14 cellular contexts compared by ENCODE assay signal in genomic region chr9:94553029-94553938, GRCh38. TPM values are rescaled to one million over a fixed set of nuclear protein-coding genes. Genes with fewer than 3 reads are reported as not detected.
DNase-seq lines count a peak whose midpoint lies in the region; ATAC-seq and TF ChIP-seq lines count a peak whose summit lies in the region.
"Had no signal": no experiment of that assay in that cellular context is flagged by ENCODE, and none has a peak within 500 bp of the region (broad histone marks: within the 10 kb centered on the region; RNA-seq: fewer than 3 reads in every experiment).

No MANE protein-coding gene starts in this region.

- TF ChIP-seq POLR2A in NB4 (IDR thresholded peaks at IDR 0.05; ENCODE audit: extremely low read depth, insufficient read length), result no peak

- ATAC-seq in GM21381 (IDR thresholded peaks at IDR 0.05; ENCODE audit: unreplicated experiment) (no peak), GM18867 (IDR thresholded peaks at IDR 0.05; ENCODE audit: unreplicated experiment) (no peak)

- H3K27me3 Mint-ChIP-seq in neural crest cell (ENCODE audit: low read depth), result peaks cover 5% of the 10 kb centered on the region

- H3K9ac ChIP-seq in ES-I3 (ENCODE audit: low read depth, low read length) (peak overlapping the region; percentile 86), colonic mucosa (ENCODE audit: low read depth in 2 of 2, low read length in 2 of 2) (peak overlapping the region in 1 of 2 donors; percentile 87)

- DNase-seq in NB4 (ENCODE audit: low read depth), result peak; percentile 34
- peak; percentile 73 for DNase-seq in colonic mucosa
- no peak for DNase-seq in neural crest cell (ENCODE audit: low read depth, low spot score)
- DNase-seq in NOMO-1 treated with dmso at 0.1 percent for 144 hours (lab: John Stamatoyannopoulos, UW; ENCODE audit: unreplicated experiment), result no peak
- no peak for DNase-seq in stimulated activated naive CD4-positive, alpha-beta T cell treated with Interleukin-2 at 50 U/mL for 16 hours (lab: John Stamatoyannopoulos, UW)
- DNase-seq: amygdala, DMS 273 treated with DMSO at 0.1 percent for 48 hours, NCI-H524 treated with DMSO at 0.1 percent for 48 hours, T-helper 17 cell had no signal

- H3K36me3 Mint-ChIP-seq in neural crest cell (ENCODE audit: low read depth), result peaks cover 7% of the 10 kb centered on the region
- H3K36me3 Mint-ChIP-seq: IgD-negative memory B cell had no signal

- H3K27me3 ChIP-seq in colonic mucosa, result no peaks in the 10 kb centered on the region

- H3K36me3 ChIP-seq in ES-I3 (ENCODE audit: insufficient read depth, low read length), result no peaks in the 10 kb centered on the region
- no peaks in the 10 kb centered on the region for H3K36me3 ChIP-seq in colonic mucosa
- H3K36me3 ChIP-seq: neutrophil had no signal

- H3K4me3 ChIP-seq in NB4 (ENCODE audit: low read depth, low read length), result no peak overlapping the region
- H3K4me3 ChIP-seq in colonic mucosa, result peak overlapping the region; percentile 44

- H3K4me1 ChIP-seq in ES-I3 (ENCODE audit: insufficient read depth, low read length) (no peaks in the 10 kb centered on the region), colonic mucosa (no peaks in the 10 kb centered on the region)

- H3K9me3 ChIP-seq in ES-I3 (ENCODE audit: control insufficient read depth, insufficient read depth, low read length) (no peaks in the 10 kb centered on the region), colonic mucosa (no peaks in the 10 kb centered on the region)
- H3K9me3 ChIP-seq: neutrophil had no signal

- intact Hi-C loops in colonic mucosa (cut with DNase I), result loop anchor here (5.0 kb wide), 1 partner anchor 49 kb away; no protein-coding TSS in a partner anchor

- no peaks in the 10 kb centered on the region for H3K4me1 Mint-ChIP-seq in neural crest cell
- H3K4me1 Mint-ChIP-seq: IgD-negative memory B cell, T-helper 17 cell had no signal

- peak overlapping the region; percentile 23 for H3K4me3 Mint-ChIP-seq in neural crest cell
- H3K4me3 Mint-ChIP-seq: IgD-negative memory B cell, T-helper 17 cell had no signal

- H3K27ac ChIP-seq in colonic mucosa, result peak overlapping the region; percentile 85
- H3K27ac ChIP-seq: neutrophil had no signal

- H3K9me3 Mint-ChIP-seq in neural crest cell, result peaks cover 4% of the 10 kb centered on the region
- H3K9me3 Mint-ChIP-seq: IgD-negative memory B cell had no signal

- no peak for TF ChIP-seq CTCF in NB4 (IDR thresholded peaks at IDR 0.05; ENCODE audit: low read depth, low read length)
- TF ChIP-seq CTCF in colonic mucosa (IDR thresholded peaks at IDR 0.05), result peak; percentile 23
- TF ChIP-seq CTCF in neural crest cell (conservative IDR thresholded peaks at IDR 0.05), result no peak

- H3K27ac Mint-ChIP-seq in neural crest cell (ENCODE audit: unreplicated experiment), result no peak overlapping the region
- H3K27ac Mint-ChIP-seq: IgD-negative memory B cell, T-helper 17 cell had no signal

RNA-seq across cellular contexts. Expression of gene PCAT7, which starts 1.6 kb away (rescaled TPM):
- 1 to 10 TPM; 2.1 to 2.5 TPM for total RNA-seq in colonic mucosa
- total RNA-seq in neural crest cell, result 7.4 and 8.6 TPM in 2 replicates
- total RNA-seq: T-helper 17 cell had no signal

RNA-seq across cellular contexts. Expression of gene FBP2, which starts 40.3 kb away (rescaled TPM):
- total RNA-seq in colonic mucosa (not detected), neural crest cell (not detected in 2 replicates)
- total RNA-seq: T-helper 17 cell had no signal

Comparison
In these comparisons a context has a peak if more than half of its experiments do, and no peak if none do; other contexts are left out.
1. DNase-seq: peak in NB4 (single experiment) and colonic mucosa (single experiment); none in neural crest cell (single experiment), NOMO-1 treated with dmso at 0.1 percent for 144 hours (single experiment) and stimulated activated naive CD4-positive, alpha-beta T cell treated with Interleukin-2 at 50 U/mL for 16 hours (single experiment).